ENCODE assay signal across 17 cellular contexts in the genomic region with DNA sequence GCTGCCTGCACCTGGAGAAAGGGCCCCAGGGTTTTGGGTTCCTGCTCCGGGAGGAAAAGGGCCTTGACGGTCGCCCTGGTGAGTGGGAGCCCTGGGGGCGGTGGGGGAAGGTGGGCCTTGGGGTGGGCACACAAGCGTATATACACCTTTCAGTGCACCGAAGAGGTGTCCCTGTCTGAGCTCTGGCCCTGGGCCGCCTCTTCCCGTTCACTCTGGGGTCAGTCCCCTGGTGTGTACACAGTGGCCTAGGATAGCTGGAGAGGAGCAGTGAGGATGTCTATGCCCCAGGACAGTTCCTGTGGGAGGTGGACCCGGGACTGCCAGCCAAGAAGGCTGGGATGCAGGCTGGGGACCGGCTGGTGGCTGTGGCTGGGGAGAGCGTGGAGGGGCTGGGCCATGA. TPM values are rescaled to one million over a fixed set of nuclear protein-coding genes. Genes with fewer than 3 reads are reported as not detected.
DNase-seq lines count a peak whose midpoint lies in the region; ATAC-seq and TF ChIP-seq lines count a peak whose summit lies in the region.
"Had no signal": no experiment of that assay in that cellular context is flagged by ENCODE, and none has a peak within 500 bp of the region (broad histone marks: within the 10 kb centered on the region; RNA-seq: fewer than 3 reads in every experiment).

No MANE protein-coding gene starts in this region.

- H3K27me3 ChIP-seq in SK-N-SH (ENCODE audit: insufficient read depth) = no peaks in the 10 kb centered on the region
- no peaks in the 10 kb centered on the region for H3K27me3 ChIP-seq in naive thymus-derived CD4-positive, alpha-beta T cell (ENCODE audit: control insufficient read depth in 2 of 2, insufficient read depth in 2 of 2, low read length in 2 of 2)
- no peaks in the 10 kb centered on the region for H3K27me3 ChIP-seq in neural progenitor cell
- H3K27me3 ChIP-seq: BLaER1 treated with 17β-estradiol and CSF1 and Interleukin-3, amounts not matched to agents 10 nM and 100 nM had no signal

- H3K36me3 ChIP-seq in SK-N-SH (replicated peaks in 1 of 2; ENCODE audit: control insufficient read depth in 1 of 2, insufficient read depth in 2 of 2, low read length in 1 of 2) (peaks cover 0 to 7% of the 10 kb centered on the region in 2 experiments), neural progenitor cell (no peaks in the 10 kb centered on the region)
- peaks cover 0 to 1% (median 0%) of the 10 kb centered on the region in 3 experiments for H3K36me3 ChIP-seq in naive thymus-derived CD4-positive, alpha-beta T cell (ENCODE audit: control insufficient read depth in 2 of 3, insufficient read depth in 3 of 3, low read length in 3 of 3)

- H4K20me1 ChIP-seq in SK-N-SH (ENCODE audit: insufficient read depth) = no peaks in the 10 kb centered on the region
- H4K20me1 ChIP-seq in neural progenitor cell (ENCODE audit: low read depth) = no peaks in the 10 kb centered on the region
- H4K20me1 ChIP-seq: BLaER1 treated with 17β-estradiol and CSF1 and Interleukin-3, amounts not matched to agents 10 nM and 100 nM had no signal

- POLR2A ChIA-PET in SK-N-SH (lab: Yijun Ruan, JAX) = no interaction called here
- POLR2A ChIA-PET in naive thymus-derived CD4-positive, alpha-beta T cell (lab: Charles Lee) = no interaction called here

- H3K79me2 ChIP-seq in SK-N-SH (ENCODE audit: insufficient read depth) (no peaks in the 10 kb centered on the region), neural progenitor cell (ENCODE audit: low read depth) (no peaks in the 10 kb centered on the region)

- TF ChIP-seq CTCF in SK-N-SH (IDR thresholded peaks at IDR 0.05) = no peak
- no peak for TF ChIP-seq CTCF in neural progenitor cell (IDR thresholded peaks at IDR 0.05)

- TF ChIP-seq EP300 in SK-N-SH (IDR thresholded peaks at IDR 0.05; ENCODE audit: borderline replicate concordance in 1 of 2, low read depth in 1 of 2, low read length in 1 of 2) = no peak

- intact Hi-C loops in naive thymus-derived CD4-positive, alpha-beta T cell (cut with micrococcal nuclease) = no loop called here
- intact Hi-C loops in sciatic nerve (cut with DNase I) = no loop called here

- H2AFZ ChIP-seq in SK-N-SH (ENCODE audit: low read depth) (no peak overlapping the region), neural progenitor cell (replicated peaks) (no peak overlapping the region)
- H2AFZ ChIP-seq: GM23248 had no signal

- DNase-seq in SK-N-SH (peak; percentile 20), iPS-NIHi11 (ENCODE audit: low spot score) (peak; percentile 6), COR-L47 (lab: John Stamatoyannopoulos, UW) (no peak), sciatic nerve (ENCODE audit: low spot score) (no peak), neural progenitor cell (ENCODE audit: low spot score) (no peak)
- no peak for DNase-seq in naive thymus-derived CD4-positive, alpha-beta T cell
- DNase-seq: Calu3; CD4-positive, CD25-positive, alpha-beta regulatory T cell; DMS 273 treated with DMSO at 0.1 percent for 48 hours; GM23248 had no signal

- H3K4me3 ChIP-seq in SK-N-SH (ENCODE audit: low read depth in 2 of 2, low read length in 1 of 2) (no peak overlapping the region), neural progenitor cell (no peak overlapping the region)
- no peak overlapping the region for H3K4me3 ChIP-seq in naive thymus-derived CD4-positive, alpha-beta T cell (ENCODE audit: low read length)
- H3K4me3 ChIP-seq: BLaER1 treated with 17β-estradiol and CSF1 and Interleukin-3, amounts not matched to agents 10 nM and 100 nM; GM12878; GM23248 had no signal

- H3K9ac ChIP-seq in SK-N-SH (no peak overlapping the region), neural progenitor cell (no peak overlapping the region)
- H3K9ac ChIP-seq: BLaER1 treated with 17β-estradiol and CSF1 and Interleukin-3, amounts not matched to agents 10 nM and 100 nM; GM23248 had no signal

- H3K9me2 ChIP-seq in SK-N-SH = no peaks in the 10 kb centered on the region

- TF ChIP-seq RAD21 in SK-N-SH (IDR thresholded peaks at IDR 0.05; ENCODE audit: low read length) = no peak

- 64% methylated on average over 4 of the region's 11 CpGs for WGBS in SK-N-SH (ENCODE audit: low lambda C conversion rate)

- H3K4me1 Mint-ChIP-seq in naive thymus-derived CD4-positive, alpha-beta T cell = no peaks in the 10 kb centered on the region
- peaks cover 12% of the 10 kb centered on the region for H3K4me1 Mint-ChIP-seq in neural progenitor cell
- H3K4me1 Mint-ChIP-seq: CD4-positive, CD25-positive, alpha-beta regulatory T cell had no signal

- ATAC-seq in SK-N-SH treated with all-trans-retinoic acid at 6 μM for 48 hours (no peak; the same call in 2 of the 3 replicates), sciatic nerve (no peak)
- peak; percentile 27 for ATAC-seq in naive thymus-derived CD4-positive, alpha-beta T cell
- ATAC-seq: GM12878 had no signal

- H3K4me3 Mint-ChIP-seq in naive thymus-derived CD4-positive, alpha-beta T cell = no peak overlapping the region
- no peak overlapping the region for H3K4me3 Mint-ChIP-seq in neural progenitor cell
- H3K4me3 Mint-ChIP-seq: CD4-positive, CD25-positive, alpha-beta regulatory T cell; IgD-negative memory B cell had no signal

- peaks cover 0 to 9% of the 10 kb centered on the region in 2 experiments; a peak in 1 of 4 replicates for H3K4me1 ChIP-seq in SK-N-SH (ENCODE audit: control insufficient read depth in 1 of 2, insufficient read depth in 2 of 2, low read depth in 1 of 2, low read length in 1 of 2)
- no peaks in the 10 kb centered on the region for H3K4me1 ChIP-seq in naive thymus-derived CD4-positive, alpha-beta T cell (ENCODE audit: control insufficient read depth in 2 of 2, insufficient read depth in 2 of 2, low read length in 2 of 2)
- H3K4me1 ChIP-seq in neural progenitor cell = no peaks in the 10 kb centered on the region

- H3K27ac Mint-ChIP-seq in naive thymus-derived CD4-positive, alpha-beta T cell = no peak overlapping the region
- no peak overlapping the region for H3K27ac Mint-ChIP-seq in neural progenitor cell
- H3K27ac Mint-ChIP-seq: CD4-positive, CD25-positive, alpha-beta regulatory T cell; IgD-negative memory B cell had no signal

- no peaks in the 10 kb centered on the region for H3K27me3 Mint-ChIP-seq in naive thymus-derived CD4-positive, alpha-beta T cell
- peaks cover 12% of the 10 kb centered on the region for H3K27me3 Mint-ChIP-seq in neural progenitor cell (ENCODE audit: insufficient read depth, low read depth)
- H3K27me3 Mint-ChIP-seq: CD4-positive, CD25-positive, alpha-beta regulatory T cell had no signal

- H3K27ac ChIP-seq in SK-N-SH (ENCODE audit: low read depth in 2 of 2, low read length in 1 of 2) (no peak overlapping the region), neural progenitor cell (no peak overlapping the region)
- no peak overlapping the region for H3K27ac ChIP-seq in naive thymus-derived CD4-positive, alpha-beta T cell (ENCODE audit: low read depth, low read length)
- H3K27ac ChIP-seq: 22Rv1; BLaER1 treated with 17β-estradiol and CSF1 and Interleukin-3, amounts not matched to agents 10 nM and 100 nM; GM23248 had no signal

- H3F3A ChIP-seq in SK-N-SH (replicated peaks; ENCODE audit: insufficient read depth) = no peaks in the 10 kb centered on the region
- H3F3A ChIP-seq in neural progenitor cell (ENCODE audit: low read depth) = no peaks in the 10 kb centered on the region

- CTCF ChIA-PET in SK-N-SH (lab: Yijun Ruan, JAX) = interaction anchor here (1.2 to 1.3 kb wide), 3 partner anchors 8 to 19 kb away, joined by 3 to 4 read pairs (median 4); no protein-coding TSS in a partner anchor
- CTCF ChIA-PET in naive thymus-derived CD4-positive, alpha-beta T cell (lab: Charles Lee) = interaction anchor here (0.5 kb wide), 1 partner anchor 504 kb away, joined by 3 read pairs; no protein-coding TSS in a partner anchor

- peaks cover 0 to 5% (median 3%) of the 10 kb centered on the region in 5 donors for H3K36me3 Mint-ChIP-seq in naive thymus-derived CD4-positive, alpha-beta T cell
- no peaks in the 10 kb centered on the region for H3K36me3 Mint-ChIP-seq in neural progenitor cell

- peaks cover 0 to 1% (median 0%) of the 10 kb centered on the region in 11 donors for H3K9me3 Mint-ChIP-seq in naive thymus-derived CD4-positive, alpha-beta T cell
- no peaks in the 10 kb centered on the region for H3K9me3 Mint-ChIP-seq in neural progenitor cell
- H3K9me3 Mint-ChIP-seq: CD4-positive, CD25-positive, alpha-beta regulatory T cell; IgD-negative memory B cell had no signal

- H3K4me2 ChIP-seq in SK-N-SH (no peak overlapping the region), neural progenitor cell (no peak overlapping the region)
- H3K4me2 ChIP-seq: BLaER1 treated with 17β-estradiol and CSF1 and Interleukin-3, amounts not matched to agents 10 nM and 100 nM had no signal

- no peaks in the 10 kb centered on the region for H3K9me3 ChIP-seq in SK-N-SH
- no peaks in the 10 kb centered on the region for H3K9me3 ChIP-seq in naive thymus-derived CD4-positive, alpha-beta T cell (ENCODE audit: control insufficient read depth in 2 of 3, low read length in 3 of 3)
- no peaks in the 10 kb centered on the region for H3K9me3 ChIP-seq in neural progenitor cell (ENCODE audit: low read depth)
- H3K9me3 ChIP-seq: BLaER1 treated with 17β-estradiol and CSF1 and Interleukin-3, amounts not matched to agents 10 nM and 100 nM had no signal

RNA-seq across cellular contexts. Expression of gene NHERF4, which starts 2.8 kb away (rescaled TPM):
- polyA plus RNA-seq in SK-N-SH (2012; rRNA removed) = not detected in 2 replicates
- polyA plus RNA-seq in SK-N-SH (2012; cell fraction: cytosol; rRNA removed) = not detected in 2 replicates
- polyA plus RNA-seq in SK-N-SH (2012; cell fraction: nucleus; rRNA removed) = 0.05 and 0.17 TPM in 2 replicates
- total RNA-seq in naive thymus-derived CD4-positive, alpha-beta T cell = 1 to 10 TPM in 3 of 5 experiments, under 1 TPM in 2; 0.19 to 2.2 (median 1.2) TPM
- polyA plus RNA-seq in naive thymus-derived CD4-positive, alpha-beta T cell = not detected
- total RNA-seq in sciatic nerve = 0.62 TPM
- total RNA-seq in neural progenitor cell (ENCODE audit: low replicate concordance) = 0.12 TPM in 1 of 2 replicates, not detected in the other
- total RNA-seq: Calu3; CD4-positive, CD25-positive, alpha-beta regulatory T cell; Daoy; GM23248 had no signal
- polyA plus RNA-seq: CD4-positive, CD25-positive, alpha-beta regulatory T cell; GM12878; GM23248; IgD-negative memory B cell had no signal

RNA-seq across cellular contexts. Expression of gene CBL, which starts 18.1 kb away (rescaled TPM):
- 9.5 and 10.4 TPM in 2 replicates for polyA plus RNA-seq in SK-N-SH (2012; rRNA removed)
- polyA plus RNA-seq in SK-N-SH (2012; cell fraction: cytosol; rRNA removed) = 9.7 and 11.1 TPM in 2 replicates
- 11.5 and 17.0 TPM in 2 replicates for polyA plus RNA-seq in SK-N-SH (2012; cell fraction: nucleus; rRNA removed)
- total RNA-seq in naive thymus-derived CD4-positive, alpha-beta T cell = 10 to 100 TPM; 37.0 to 51.8 (median 40.5) TPM
- 10 to 100 TPM; 17.5 to 18.0 TPM for polyA plus RNA-seq in naive thymus-derived CD4-positive, alpha-beta T cell
- total RNA-seq in sciatic nerve (31.1 TPM), neural progenitor cell (ENCODE audit: low replicate concordance) (20.7 and 20.8 TPM in 2 replicates)

RNA-seq across cellular contexts. Expression of gene NLRX1, which starts 19.5 kb away (rescaled TPM):
- polyA plus RNA-seq in SK-N-SH (2012; rRNA removed) = 13.7 and 13.8 TPM in 2 replicates
- polyA plus RNA-seq in SK-N-SH (2012; cell fraction: cytosol; rRNA removed) = 4.3 and 8.4 TPM in 2 replicates
- 18.5 and 18.6 TPM in 2 replicates for polyA plus RNA-seq in SK-N-SH (2012; cell fraction: nucleus; rRNA removed)
- 10 to 100 TPM in 2 of 5 experiments, 1 to 10 TPM in 3; 8.3 to 19.5 (median 9.8) TPM for total RNA-seq in naive thymus-derived CD4-positive, alpha-beta T cell
- 10 to 100 TPM in 1 of 2 donors, 1 to 10 TPM in 1; 6.5 to 10.6 TPM for polyA plus RNA-seq in naive thymus-derived CD4-positive, alpha-beta T cell
- 13.9 TPM for total RNA-seq in sciatic nerve
- total RNA-seq in neural progenitor cell (ENCODE audit: low replicate concordance) = 10.2 and 34.8 TPM in 2 replicates

RNA-seq across cellular contexts. Expression of gene ABCG4, which starts 39.2 kb away (rescaled TPM):
- polyA plus RNA-seq in SK-N-SH (2012; rRNA removed) = 0.50 and 0.72 TPM in 2 replicates
- 0.27 and 0.38 TPM in 2 replicates for polyA plus RNA-seq in SK-N-SH (2012; cell fraction: cytosol; rRNA removed)
- 2.5 and 3.0 TPM in 2 replicates for polyA plus RNA-seq in SK-N-SH (2012; cell fraction: nucleus; rRNA removed)
- under 1 TPM in 1 of 5 experiments, not detected in 4; 0.13 TPM for total RNA-seq in naive thymus-derived CD4-positive, alpha-beta T cell
- polyA plus RNA-seq in naive thymus-derived CD4-positive, alpha-beta T cell = not detected
- total RNA-seq in sciatic nerve = not detected
- total RNA-seq in neural progenitor cell (ENCODE audit: low replicate concordance) = 0.24 and 0.65 TPM in 2 replicates
- total RNA-seq: Calu3; CD4-positive, CD25-positive, alpha-beta regulatory T cell; Daoy; GM12878; GM23248; HT-29 had no signal
- polyA plus RNA-seq: CD4-positive, CD25-positive, alpha-beta regulatory T cell; GM12878; IgD-negative memory B cell had no signal

Comparison
In these comparisons a context has a peak if more than half of its experiments do, and no peak if none do; other contexts are left out.
1. DNase-seq: peak in SK-N-SH (single experiment) and iPS-NIHi11 (single experiment); none in naive thymus-derived CD4-positive, alpha-beta T cell (0 of 9), COR-L47 (single experiment), sciatic nerve (single experiment) and neural progenitor cell (single experiment).